In the genomic region with DNA sequence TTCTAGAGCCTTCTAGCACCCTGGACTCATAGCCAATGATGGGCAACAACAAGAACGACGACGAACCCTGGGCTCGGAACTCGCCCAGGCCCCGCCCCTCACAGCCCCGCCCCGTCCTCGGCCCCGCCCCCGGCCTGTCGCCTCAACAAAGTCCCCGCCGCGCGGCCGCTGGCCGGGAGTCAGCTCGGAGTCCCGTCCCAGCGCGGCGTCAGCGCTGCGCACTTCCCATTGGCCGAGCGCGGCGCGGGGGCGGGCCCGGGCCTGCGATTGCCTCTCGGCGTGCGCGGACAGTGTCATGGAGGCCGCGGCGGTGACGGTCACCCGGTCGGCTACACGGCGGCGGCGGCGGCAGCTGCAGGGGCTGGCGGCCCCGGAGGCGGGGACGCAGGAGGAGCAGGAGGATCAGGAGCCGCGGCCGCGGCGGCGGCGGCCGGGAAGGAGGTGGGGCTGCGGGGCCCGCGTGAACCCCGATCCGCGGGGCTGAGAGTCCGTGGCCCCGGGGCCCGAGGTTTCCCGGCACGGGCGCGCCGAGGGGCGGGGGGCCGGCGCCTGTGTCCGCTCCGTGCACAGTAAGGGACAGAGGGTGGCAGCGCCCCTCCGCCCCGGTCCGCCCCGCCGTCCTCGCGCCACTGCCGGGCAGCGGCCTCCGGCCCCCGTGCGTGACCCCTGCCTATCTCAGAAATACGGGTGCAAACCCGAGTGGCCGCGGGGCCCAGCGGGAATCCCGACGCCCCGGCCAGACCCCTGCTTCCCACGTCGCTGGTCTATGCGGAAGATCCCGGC, we compare ENCODE assay signal across 8 cellular contexts. TPM values are rescaled to one million over a fixed set of nuclear protein-coding genes. Genes with fewer than 3 reads are reported as not detected.
A peak's percentile ranks its signal among the peaks of the same experiment; 100 is the strongest.
DNase-seq lines count a peak whose midpoint lies in the region; ATAC-seq, FAIRE-seq and TF ChIP-seq lines count a peak whose summit lies in the region.

A gene with protein sequence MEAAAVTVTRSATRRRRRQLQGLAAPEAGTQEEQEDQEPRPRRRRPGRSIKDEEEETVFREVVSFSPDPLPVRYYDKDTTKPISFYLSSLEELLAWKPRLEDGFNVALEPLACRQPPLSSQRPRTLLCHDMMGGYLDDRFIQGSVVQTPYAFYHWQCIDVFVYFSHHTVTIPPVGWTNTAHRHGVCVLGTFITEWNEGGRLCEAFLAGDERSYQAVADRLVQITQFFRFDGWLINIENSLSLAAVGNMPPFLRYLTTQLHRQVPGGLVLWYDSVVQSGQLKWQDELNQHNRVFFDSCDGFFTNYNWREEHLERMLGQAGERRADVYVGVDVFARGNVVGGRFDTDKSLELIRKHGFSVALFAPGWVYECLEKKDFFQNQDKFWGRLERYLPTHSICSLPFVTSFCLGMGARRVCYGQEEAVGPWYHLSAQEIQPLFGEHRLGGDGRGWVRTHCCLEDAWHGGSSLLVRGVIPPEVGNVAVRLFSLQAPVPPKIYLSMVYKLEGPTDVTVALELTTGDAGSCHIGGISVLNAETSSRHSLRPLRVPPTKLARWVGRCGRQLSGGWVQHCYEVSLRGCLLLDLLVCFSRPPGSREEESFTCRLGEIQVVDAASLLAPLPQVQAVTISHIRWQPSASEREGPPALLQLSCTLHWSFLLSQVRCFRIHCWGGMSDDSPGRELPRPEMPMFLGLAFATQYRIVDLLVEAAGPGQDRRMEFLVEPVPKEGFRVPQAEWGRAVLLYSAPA (plus strand): TSS at position 175 of the 783 bp plus-strand sequence. CDS start 121 bp downstream, at position 296.

- peaks cover 6% of the 10 kb centered on the region for H3K4me1 Mint-ChIP-seq in astrocyte (ENCODE audit: low read depth, unreplicated experiment)

- H3K9ac ChIP-seq in astrocyte (ENCODE audit: low read length) (peak within 1 kb of the TSS; percentile 81), rectal smooth muscle tissue (ENCODE audit: low read length) (peak within 1 kb of the TSS; percentile 52)

- DNase-seq in NCI-H2029 (lab: John Stamatoyannopoulos, UW) (peak; percentile 81), T-helper 9 cell (peak; percentile 90), astrocyte (ENCODE audit: low read depth) (peak; percentile 66), hepatocyte (ENCODE audit: low spot score) (peak; percentile 98), uterus (peak; percentile 89 to 90)

- intact Hi-C loops in uterus (cut with DNase I; ENCODE audit: low total_unique reads), result no loop called here

- FAIRE-seq in astrocyte (lab: Jason Lieb, UNC), result no peak

- ATAC-seq in GM18502 (IDR thresholded peaks at IDR 0.05; ENCODE audit: poor library complexity, unreplicated experiment) (peak; percentile 95), HG02970 (IDR thresholded peaks at IDR 0.05; ENCODE audit: low FRiP score, unreplicated experiment) (peak; percentile 98)

- peaks cover 16% of the 10 kb centered on the region for H3K27me3 Mint-ChIP-seq in astrocyte (ENCODE audit: low read depth, unreplicated experiment)

- H3K36me3 Mint-ChIP-seq in astrocyte (ENCODE audit: low read depth, unreplicated experiment), result peaks cover 2% of the 10 kb centered on the region

- H4K20me1 ChIP-seq in astrocyte (ENCODE audit: insufficient read depth, low read length), result peaks cover 2% of the 10 kb centered on the region
- H4K20me1 ChIP-seq in hepatocyte (ENCODE audit: insufficient read depth, poor library complexity, severe bottlenecking), result no peaks in the 10 kb centered on the region

- H3K79me2 ChIP-seq in astrocyte (ENCODE audit: insufficient read depth, low read length) (no peaks in the 10 kb centered on the region), hepatocyte (peaks cover 9% of the 10 kb centered on the region)

- H2AFZ ChIP-seq in astrocyte (ENCODE audit: low read depth, low read length), result peak within 1 kb of the TSS; percentile 85
- peak within 1 kb of the TSS; percentile 65 for H2AFZ ChIP-seq in hepatocyte

- under 1% methylated on average over 78 of the region's 104 CpGs for WGBS in hepatocyte (ENCODE audit: low lambda C conversion rate, missing lambda C conversion rate)

- H3K4me1 ChIP-seq in astrocyte (ENCODE audit: insufficient read depth, low read length) (peaks cover 10% of the 10 kb centered on the region), hepatocyte (ENCODE audit: insufficient read depth) (peaks cover 11% of the 10 kb centered on the region), rectal smooth muscle tissue (ENCODE audit: control insufficient read depth, insufficient read depth, low read length) (peaks cover 7% of the 10 kb centered on the region), uterus (no peaks in the 10 kb centered on the region)

- H3K4me2 ChIP-seq in astrocyte (ENCODE audit: low read length) (peak within 1 kb of the TSS; percentile 97), hepatocyte (peak within 1 kb of the TSS; percentile 96)

- no peak for TF ChIP-seq CTCF in astrocyte (IDR thresholded peaks at IDR 0.05; ENCODE audit: insufficient read depth, low read depth, low read length)
- no peak for TF ChIP-seq CTCF in hepatocyte (IDR thresholded peaks at IDR 0.05; ENCODE audit: poor library complexity)
- no peak for TF ChIP-seq CTCF in uterus (IDR thresholded peaks at IDR 0.05)

- H3K9me3 Mint-ChIP-seq in astrocyte (ENCODE audit: unreplicated experiment), result no peaks in the 10 kb centered on the region

- H3K27ac Mint-ChIP-seq in astrocyte (ENCODE audit: unreplicated experiment), result peak within 1 kb of the TSS; percentile 79

- H3K9me3 ChIP-seq in astrocyte (ENCODE audit: insufficient read depth, low read depth, low read length), result no peaks in the 10 kb centered on the region
- no peaks in the 10 kb centered on the region for H3K9me3 ChIP-seq in hepatocyte (ENCODE audit: low read depth)
- no peaks in the 10 kb centered on the region for H3K9me3 ChIP-seq in uterus

- peaks cover 4% of the 10 kb centered on the region for H3K27me3 ChIP-seq in astrocyte (ENCODE audit: insufficient read depth, low read length)
- no peaks in the 10 kb centered on the region for H3K27me3 ChIP-seq in hepatocyte
- H3K27me3 ChIP-seq in rectal smooth muscle tissue (ENCODE audit: control insufficient read depth, insufficient read depth, low read length), result no peaks in the 10 kb centered on the region
- no peaks in the 10 kb centered on the region for H3K27me3 ChIP-seq in uterus

- H3K4me3 Mint-ChIP-seq in astrocyte (ENCODE audit: unreplicated experiment), result peak within 1 kb of the TSS; percentile 91

- peak within 1 kb of the TSS; percentile 67 for H3K4me3 ChIP-seq in astrocyte (ENCODE audit: insufficient read depth, low read depth, low read length)
- peak within 1 kb of the TSS; percentile 63 for H3K4me3 ChIP-seq in hepatocyte
- H3K4me3 ChIP-seq in rectal smooth muscle tissue (ENCODE audit: low read length), result peak within 1 kb of the TSS; percentile 52
- peak within 1 kb of the TSS; percentile 49 to 84 for H3K4me3 ChIP-seq in uterus

- peak; percentile 67 to 68 for TF ChIP-seq POLR2A in uterus (IDR thresholded peaks at IDR 0.05)

- H3K27ac ChIP-seq in astrocyte (ENCODE audit: low read depth, low read length) (no peak within 1 kb of the TSS), hepatocyte (peak within 1 kb of the TSS; percentile 90), rectal smooth muscle tissue (ENCODE audit: low read depth, low read length) (peak within 1 kb of the TSS; percentile 47), uterus (peak within 1 kb of the TSS; percentile 73 to 90)

- no peaks in the 10 kb centered on the region for H3K36me3 ChIP-seq in astrocyte (ENCODE audit: insufficient read depth, low read length)
- H3K36me3 ChIP-seq in hepatocyte (replicated peaks; ENCODE audit: insufficient read depth, low read depth), result no peaks in the 10 kb centered on the region
- H3K36me3 ChIP-seq in rectal smooth muscle tissue (ENCODE audit: control insufficient read depth, insufficient read depth, low read length), result peaks cover 7% of the 10 kb centered on the region
- H3K36me3 ChIP-seq in uterus, result no peaks in the 10 kb centered on the region

- no peaks in the 10 kb centered on the region for H3K9me2 ChIP-seq in hepatocyte (replicated peaks; ENCODE audit: insufficient read depth)

RNA-seq across cellular contexts. Expression of the gene that starts here (rescaled TPM):
- total RNA-seq in astrocyte (11.5 and 11.6 TPM in 2 replicates), hepatocyte (17.5 and 34.0 TPM in 2 replicates), uterus (10 to 100 TPM in 3 of 4 donors, 1 to 10 TPM in 1; 3.8 to 63.2 (median 24.6) TPM)
- 24.4 and 46.2 TPM in 2 replicates for polyA plus RNA-seq in hepatocyte
